Comparison of ENCODE assay signal across 8 cellular contexts in genomic region chr3:53255775-53256703, GRCh38. TPM values are rescaled to one million over a fixed set of nuclear protein-coding genes. Genes with fewer than 3 reads are reported as not detected.
A peak's percentile ranks its signal among the peaks of the same experiment; 100 is the strongest.
DNase-seq lines count a peak whose midpoint lies in the region; ATAC-seq and TF ChIP-seq lines count a peak whose summit lies in the region.

TSS of gene TKT (minus strand) at chr3:53256022. CDS start at chr3:53255942, 80 bp downstream.

- ATAC-seq in HG02571 (IDR thresholded peaks at IDR 0.05; ENCODE audit: unreplicated experiment): peak; percentile 66
- peak; percentile 92 for ATAC-seq in aorta (ENCODE audit: low FRiP score)

- peaks cover 0 to 34% of the 10 kb centered on the region in 2 donors for H3K4me1 ChIP-seq in ascending aorta
- H3K4me1 ChIP-seq in aorta (ENCODE audit: control insufficient read depth in 1 of 2, insufficient read depth in 2 of 2, low read length in 2 of 2): peaks cover 0 to 2% of the 10 kb centered on the region in 2 donors

- 12 to 24% methylated on average over 35 to 66 of the region's 66 CpGs for WGBS in aorta, 2 donors

- H3K36me3 ChIP-seq in ascending aorta: no peaks in the 10 kb centered on the region
- H3K36me3 ChIP-seq in aorta (ENCODE audit: control insufficient read depth in 1 of 2, insufficient read depth in 2 of 2, low read length in 1 of 2): no peaks in the 10 kb centered on the region

- H3K9me3 ChIP-seq in ascending aorta (no peaks in the 10 kb centered on the region), aorta (ENCODE audit: control insufficient read depth, low read length) (no peaks in the 10 kb centered on the region)

- DNase-seq in NCI-H1092 (lab: John Stamatoyannopoulos, UW) (peak; percentile 42), T-helper 22 cell (ENCODE audit: low read depth) (peak; percentile 66), ascending aorta (ENCODE audit: low spot score in 2 of 2) (peak; percentile 22 to 92), hepatic stellate cell (ENCODE audit: low spot score) (peak; percentile 97), renal cortical epithelial cell (ENCODE audit: low read depth) (peak; percentile 68), aorta (peak; percentile 92 to 96)

- H3K27ac ChIP-seq in ascending aorta (peak within 1 kb of the TSS; percentile 73 to 81), aorta (ENCODE audit: low read depth in 1 of 2, low read length in 2 of 2) (peak within 1 kb of the TSS in 1 of 2 donors; percentile 46)

- H3K4me3 ChIP-seq in ascending aorta (peak within 1 kb of the TSS; percentile 63 to 87), aorta (ENCODE audit: low read length in 2 of 2) (peak within 1 kb of the TSS; percentile 75 to 93)

- TF ChIP-seq POLR2A in GM10847 (IDR thresholded peaks at IDR 0.05; ENCODE audit: extremely low read depth, insufficient read length): peak; percentile 80

- intact Hi-C loops in ascending aorta (cut with DNase I) (loop anchor here (1.0 to 2.0 kb wide), 2 partner anchors 17 to 91 kb away; partner anchors contain the start of gene DCP1A), aorta (cut with DNase I) (no loop called here)

- H3K27me3 ChIP-seq in ascending aorta (no peaks in the 10 kb centered on the region), aorta (ENCODE audit: control insufficient read depth in 1 of 2, insufficient read depth in 2 of 2, low read length in 1 of 2) (no peaks in the 10 kb centered on the region)

- no peak for TF ChIP-seq CTCF in ascending aorta (IDR thresholded peaks at IDR 0.05)

RNA-seq across cellular contexts. Expression of gene TKT, which starts in this region (rescaled TPM):
- total RNA-seq in ascending aorta: 219 TPM
- total RNA-seq in renal cortical epithelial cell: 442 and 590 TPM in 2 replicates
- total RNA-seq in aorta: 100 to 1,000 TPM; 109 to 183 TPM
- 100 to 1,000 TPM in 1 of 2 donors, 10 to 100 TPM in 1; 92.4 to 208 TPM for polyA plus RNA-seq in aorta

Comparison
In these comparisons a context has a peak if more than half of its experiments do, and no peak if none do; other contexts are left out.
1. DNase-seq: peak in every context shown above with its lines; median percentile 97 in hepatic stellate cell; 94 in aorta; 68 in renal cortical epithelial cell; 66 in T-helper 22 cell; 57 in ascending aorta; 42 in NCI-H1092.